ENCODE assay signal across 18 cellular contexts in the genomic region with DNA sequence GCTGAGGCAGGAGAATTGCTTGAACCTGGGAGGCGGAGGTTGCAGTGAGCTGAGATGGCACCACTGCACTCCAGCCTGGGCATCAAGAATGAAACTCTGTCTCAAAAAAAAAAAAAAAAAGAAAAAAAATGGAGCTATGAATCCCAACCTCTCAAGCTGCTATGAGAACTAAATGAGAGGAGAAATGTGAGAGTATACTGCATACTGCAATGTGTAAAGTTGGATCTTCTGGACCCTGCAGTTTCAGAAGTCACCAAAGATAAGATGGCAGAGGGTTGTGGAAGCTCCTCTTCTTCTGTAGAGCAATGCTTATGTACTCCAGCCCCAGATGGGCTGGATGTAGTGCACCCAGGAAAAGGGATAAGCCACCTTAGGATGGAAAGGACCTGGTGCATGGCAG. TPM values are rescaled to one million over a fixed set of nuclear protein-coding genes. Genes with fewer than 3 reads are reported as not detected.
DNase-seq lines count a peak whose midpoint lies in the region; ATAC-seq, FAIRE-seq and TF ChIP-seq lines count a peak whose summit lies in the region.
"Had no signal": no experiment of that assay in that cellular context is flagged by ENCODE, and none has a peak within 500 bp of the region (broad histone marks: within the 10 kb centered on the region; RNA-seq: fewer than 3 reads in every experiment).

No MANE protein-coding gene starts in this region.

- no peak overlapping the region for H3K9ac ChIP-seq in MM.1S (ENCODE audit: low read length)
- no peak overlapping the region for H3K9ac ChIP-seq in GM12878 (ENCODE audit: control insufficient read depth, insufficient read depth, low read length)
- H3K9ac ChIP-seq in stomach smooth muscle (ENCODE audit: low read length in 2 of 2), result no peak overlapping the region
- H3K9ac ChIP-seq: GM23248 had no signal

- peaks cover 28% of the 10 kb centered on the region for H3K4me1 Mint-ChIP-seq in mesothelial cell of epicardium

- H3K9me2 ChIP-seq in MM.1S (replicated peaks; ENCODE audit: insufficient read depth, low read length), result no peaks in the 10 kb centered on the region

- no peak for ATAC-seq in GM12878
- ATAC-seq: HCT116, HepG2 had no signal

- TF ChIP-seq CTCF in HEK293 (tag by site-specific recombination; IDR thresholded peaks at IDR 0.05) (no peak), MM.1S (IDR thresholded peaks at IDR 0.05; ENCODE audit: low read length) (no peak), GM12878 (IDR thresholded peaks at IDR 0.05 in 2 of 3, conservative IDR thresholded peaks at IDR 0.05 in 1 of 3; ENCODE audit: control insufficient read depth in 2 of 3, extremely low read depth in 1 of 3, insufficient read depth in 1 of 3, low read depth in 3 of 3, low read length in 3 of 3) (no peak), mesothelial cell of epicardium (IDR thresholded peaks at IDR 0.05; ENCODE audit: unreplicated experiment) (no peak)

- H3K4me1 ChIP-seq in HEK293 (ENCODE audit: control insufficient read depth, insufficient read depth, low read length) (peaks cover 20% of the 10 kb centered on the region), MM.1S (ENCODE audit: low read length) (peaks cover 44% of the 10 kb centered on the region), GM12878 (ENCODE audit: control insufficient read depth, insufficient read depth, low read length) (peaks cover 45% of the 10 kb centered on the region), stomach smooth muscle (ENCODE audit: control insufficient read depth, insufficient read depth, low read length) (peaks cover 40% of the 10 kb centered on the region)

- no peak overlapping the region for H3K4me3 Mint-ChIP-seq in mesothelial cell of epicardium
- H3K4me3 Mint-ChIP-seq: CD8-positive, alpha-beta memory T cell had no signal

- no peak for TF ChIP-seq EP300 in GM12878 (IDR thresholded peaks at IDR 0.05; ENCODE audit: borderline replicate concordance in 1 of 2, control insufficient read depth in 1 of 2, low read depth in 2 of 2, low read length in 2 of 2)

- SMC1A ChIA-PET in GM12878 (lab: Charles Lee; ENCODE audit: uncharacterized antibody, unreplicated experiment), result interaction anchor here (1.0 to 4.9 kb wide), 12 partner anchors 9 to 57 kb away, joined by 3 to 21 read pairs (median 6); no protein-coding TSS in a partner anchor

- BruUV-seq in GM12878 (replicated peaks; lab: Mats Ljungman, UMichigan), result no TSS peak

- H3K36me3 ChIP-seq in HEK293 (ENCODE audit: control insufficient read depth in 2 of 2, insufficient read depth in 1 of 2, low read length in 2 of 2) (no peaks in the 10 kb centered on the region), MM.1S (replicated peaks; ENCODE audit: insufficient read depth, low read length) (no peaks in the 10 kb centered on the region), GM12878 (ENCODE audit: control insufficient read depth in 2 of 2, insufficient read depth in 2 of 2, low read length in 1 of 2) (no peaks in the 10 kb centered on the region), stomach smooth muscle (ENCODE audit: control insufficient read depth in 2 of 2, insufficient read depth in 2 of 2, low read length in 2 of 2) (peaks cover 0 to 10% of the 10 kb centered on the region in 2 donors)
- H3K36me3 ChIP-seq: BE2C had no signal

- H3K27me3 ChIP-seq in MM.1S (replicated peaks; ENCODE audit: insufficient read depth, low read length) (no peaks in the 10 kb centered on the region), GM12878 (replicated peaks in 1 of 2; ENCODE audit: control insufficient read depth in 2 of 2, insufficient read depth in 2 of 2, low read length in 1 of 2) (no peaks in the 10 kb centered on the region), stomach smooth muscle (ENCODE audit: control insufficient read depth in 1 of 2, insufficient read depth in 2 of 2, low read length in 2 of 2) (no peaks in the 10 kb centered on the region)
- H3K27me3 ChIP-seq: BE2C had no signal

- POLR2A ChIA-PET in HEK293 (lab: Yijun Ruan, JAX), result interaction anchor here (1.0 kb wide), 1 partner anchor 56 kb away, joined by 4 read pairs; no protein-coding TSS in a partner anchor
- POLR2A ChIA-PET in GM12878 (lab: Charles Lee), result interaction anchor here (0.6 to 2.1 kb wide), 7 partner anchors 11 to 366 kb away, joined by 3 to 17 read pairs (median 4); no protein-coding TSS in a partner anchor

- H3F3A ChIP-seq in MM.1S (ENCODE audit: insufficient read depth, low read length), result peaks cover 27% of the 10 kb centered on the region

- WGBS in GM12878 (ENCODE audit: insufficient coverage, insufficient replicate concordance, low lambda C conversion rate, missing lambda C conversion rate), result 100% methylated on average over 1 of the region's 1 CpG

- no peaks in the 10 kb centered on the region for H4K20me1 ChIP-seq in MM.1S (ENCODE audit: insufficient read depth, low read length)
- H4K20me1 ChIP-seq in GM12878 (ENCODE audit: control insufficient read depth, insufficient read depth), result no peaks in the 10 kb centered on the region

- RAD21 ChIA-PET in GM12878 (lab: Charles Lee; ENCODE audit: unreplicated experiment), result interaction anchor here (0.6 to 4.7 kb wide), 11 partner anchors 10 to 57 kb away, joined by 3 to 40 read pairs (median 6); a partner anchor contains a TSS

- CTCF ChIA-PET in HEK293 (lab: Yijun Ruan, JAX), result interaction anchor here (0.6 to 1.0 kb wide), 2 partner anchors 55 to 56 kb away, joined by 3 to 4 read pairs; a partner anchor contains a TSS
- CTCF ChIA-PET in GM12878 (lab: Yijun Ruan, JAX), result interaction anchor here (0.9 to 4.9 kb wide), 5 partner anchors 10 to 54 kb away, joined by 3 to 37 read pairs (median 18); no protein-coding TSS in a partner anchor

- in situ Hi-C loops in GM12878 (cut with MboI), result no loop called here

- H3K9me3 ChIP-seq in HEK293 (ENCODE audit: control insufficient read depth, insufficient read depth, low read depth, low read length) (no peaks in the 10 kb centered on the region), MM.1S (replicated peaks; ENCODE audit: insufficient read depth, low read length) (no peaks in the 10 kb centered on the region), GM12878 (replicated peaks; ENCODE audit: control insufficient read depth, insufficient read depth, low read length) (no peaks in the 10 kb centered on the region), stomach smooth muscle (ENCODE audit: control insufficient read depth in 2 of 2, low read length in 2 of 2) (no peaks in the 10 kb centered on the region)
- H3K9me3 ChIP-seq: BE2C, Caco-2 had no signal

- intact Hi-C loops in GM12878 (cut with micrococcal nuclease; ENCODE audit: unreplicated experiment), result no loop called here

- no peaks in the 10 kb centered on the region for H3K27me3 Mint-ChIP-seq in mesothelial cell of epicardium (ENCODE audit: low read depth)

- H3K4me3 ChIP-seq in HEK293 (ENCODE audit: low read depth, low read length) (no peak overlapping the region), MM.1S (ENCODE audit: low read length) (no peak overlapping the region), GM12878 (no peak overlapping the region), stomach smooth muscle (ENCODE audit: low read length in 2 of 2) (no peak overlapping the region)
- H3K4me3 ChIP-seq: GM23248 had no signal

- no peak for TF ChIP-seq POLR2A in GM12878 (IDR thresholded peaks at IDR 0.05; ENCODE audit: low read depth, low read length)

- H3K9me3 Mint-ChIP-seq in mesothelial cell of epicardium, result no peaks in the 10 kb centered on the region
- H3K9me3 Mint-ChIP-seq: CD8-positive, alpha-beta memory T cell had no signal

- no peaks in the 10 kb centered on the region for H3K36me3 Mint-ChIP-seq in mesothelial cell of epicardium

- H3K27ac ChIP-seq in HEK293 (ENCODE audit: extremely low read depth, low read depth, low read length) (no peak overlapping the region), MM.1S (ENCODE audit: low read length) (peak overlapping the region; percentile 15; the same call in 1 of the 2 replicates), GM12878 (ENCODE audit: control insufficient read depth, insufficient read depth) (peak overlapping the region; percentile 92), stomach smooth muscle (ENCODE audit: low read length) (peak overlapping the region; percentile 11)

- no peaks in the 10 kb centered on the region for H3K79me2 ChIP-seq in MM.1S (ENCODE audit: low read length)
- no peaks in the 10 kb centered on the region for H3K79me2 ChIP-seq in GM12878 (ENCODE audit: control insufficient read depth, insufficient read depth, low read length)

- FAIRE-seq in GM12878 (lab: Jason Lieb, UNC) (no peak), frontal cortex (lab: Jason Lieb, UNC) (no peak)
- FAIRE-seq: A204.1, GM18507, H54, HepG2, HTR-8/SVneo had no signal

- no peak for TF ChIP-seq RAD21 in GM12878 (IDR thresholded peaks at IDR 0.05; ENCODE audit: insufficient read depth, low read depth, low read length)

- DNase-seq in MM.1S (no peak), GM12878 (ENCODE audit: low read depth, low spot score) (no peak), frontal cortex (ENCODE audit: low spot score in 2 of 2) (no peak), mesothelial cell of epicardium (ENCODE audit: low spot score in 2 of 2, unreplicated experiment in 2 of 2) (no peak)
- no peak for DNase-seq in activated CD8-positive, alpha-beta memory T cell treated with anti-CD3 and anti-CD28 coated beads, Interleukin-2, amount 50 U/mL, for 48 hours
- DNase-seq: Caco-2; CD8-positive, alpha-beta memory T cell; GF-D8 had no signal

- H3K4me2 ChIP-seq in MM.1S (ENCODE audit: low read depth, low read length) (peak overlapping the region; percentile 6; the same call in 1 of the 2 replicates), GM12878 (ENCODE audit: control insufficient read depth, insufficient read depth) (no peak overlapping the region)

- no peak overlapping the region for H3K27ac Mint-ChIP-seq in mesothelial cell of epicardium
- H3K27ac Mint-ChIP-seq: CD8-positive, alpha-beta memory T cell had no signal

- H2AFZ ChIP-seq in MM.1S (ENCODE audit: low read length) (0 out of 2 replicates have a peak overlapping the region, but pooled peaks have one; percentile 5), GM12878 (ENCODE audit: control insufficient read depth, low read depth, low read length) (no peak overlapping the region)
- H2AFZ ChIP-seq: GM23248 had no signal

RNA-seq across cellular contexts. Expression of a gene that starts 55.6 kb away (rescaled TPM):
- total RNA-seq in GM12878 (2013; cell fraction: nucleolus; rRNA removed), result 1.2 and 1.6 TPM in 2 replicates
- total RNA-seq in GM12878 (2014; rRNA removed) (under 0.01 and 0.06 TPM in 2 replicates), GM12878 (2014; rRNA removed; fragmentation: Illumina TruSeq; extraction: Trizol) (not detected in 2 replicates), GM12878 (2021) (0.08 and 0.27 TPM in 2 replicates), frontal cortex (37.9 TPM), mesothelial cell of epicardium (13.2 to 16.5 TPM (median 14.7 TPM) in 3 replicates)
- polyA plus RNA-seq in GM12878 (2011; ENCODE audit: low read depth), result 0.04 TPM
- polyA plus RNA-seq in GM12878 (2011; rRNA removed) (0.08 and 0.14 TPM in 2 replicates), GM12878 (2014; fragmentation: Illumina TruSeq; extraction: Trizol) (under 0.01 TPM in 1 of 2 replicates, not detected in the other), GM12878 (2014; fragmentation: Nextera tagmentation; extraction: Ambion mirVana) (not detected), GM12878 (2014; rRNA removed) (not detected in 2 replicates), GM12878 (2016; fragmentation: Nextera tagmentation; extraction: Ambion mirVana) (under 1 TPM; 0.03 to 0.08 TPM)
- 0.05 and 0.75 TPM in 2 replicates for polyA plus RNA-seq in GM12878 (2011; cell fraction: cytosol; rRNA removed)
- polyA plus RNA-seq in GM12878 (2011; cell fraction: nucleus; rRNA removed), result 0.29 and 0.51 TPM in 2 replicates
- polyA plus RNA-seq in GM12878 (2012), result 0.15 and 0.25 TPM in 2 replicates
- 0.51 and 0.98 TPM in 2 replicates for polyA minus RNA-seq in GM12878 (2011; rRNA and poly(A)+ RNA removed)
- polyA minus RNA-seq in GM12878 (2011; cell fraction: cytosol; rRNA and poly(A)+ RNA removed), result not detected in 2 replicates
- 0.12 and 0.67 TPM in 2 replicates for polyA minus RNA-seq in GM12878 (2011; cell fraction: nucleus; rRNA and poly(A)+ RNA removed)
